Comparison of ENCODE assay signal across 18 cellular contexts in genomic region chr3:104988491-104988890, GRCh38.
DNase-seq lines count a peak whose midpoint lies in the region; ATAC-seq, FAIRE-seq and TF ChIP-seq lines count a peak whose summit lies in the region.
"Had no signal": no experiment of that assay in that cellular context is flagged by ENCODE, and none has a peak within 500 bp of the region (broad histone marks: within the 10 kb centered on the region; RNA-seq: fewer than 3 reads in every experiment).

No MANE protein-coding gene starts in this region.

- intact Hi-C loops in pancreas (cut with DNase I), result no loop called here

- TF ChIP-seq CTCF in epithelial cell of esophagus (IDR thresholded peaks at IDR 0.05; ENCODE audit: insufficient read depth, low read depth, low read length, missing control alignments), result no peak
- no peak for TF ChIP-seq CTCF in pancreas (IDR thresholded peaks at IDR 0.05)

- no peaks in the 10 kb centered on the region for H3K36me3 ChIP-seq in pancreas
- H3K36me3 ChIP-seq: BLaER1 treated with 17β-estradiol and CSF1 and Interleukin-3, amounts not matched to agents 10 nM and 100 nM; HAP-1 had no signal

- no peaks in the 10 kb centered on the region for H3K27me3 ChIP-seq in pancreas
- H3K27me3 ChIP-seq: BLaER1 treated with 17β-estradiol and CSF1 and Interleukin-3, amounts not matched to agents 10 nM and 100 nM had no signal

- H3K4me3 ChIP-seq in epithelial cell of esophagus (ENCODE audit: low read length) (no peak overlapping the region), pancreas (no peak overlapping the region)
- H3K4me3 ChIP-seq: BLaER1 treated with 17β-estradiol and CSF1 and Interleukin-3, amounts not matched to agents 10 nM and 100 nM; HAP-1; K562 had no signal

- H3K4me1 ChIP-seq in pancreas, result no peaks in the 10 kb centered on the region
- H3K4me1 ChIP-seq: BLaER1 treated with 17β-estradiol and CSF1 and Interleukin-3, amounts not matched to agents 10 nM and 100 nM; HAP-1 had no signal

- DNase-seq in EL (peak; percentile 26), M059J (ENCODE audit: low read depth) (peak; percentile 39), epithelial cell of esophagus (ENCODE audit: low read depth) (peak; percentile 59), kidney tubule cell (ENCODE audit: low spot score) (peak; percentile 2), pancreas (no peak), midbrain (lab: John Stamatoyannopoulos, UW) (no peak), ACHN (no peak), NCI-H2171 (lab: John Stamatoyannopoulos, UW) (no peak)
- DNase-seq: 8988T; Calu3; CD8-positive, alpha-beta T cell; DMS79 treated with DMSO at 0.1 percent for 48 hours; GDM1; IMR-90 had no signal

- no peak overlapping the region for H3K27ac ChIP-seq in pancreas
- H3K27ac ChIP-seq: BLaER1 treated with 17β-estradiol and CSF1 and Interleukin-3, amounts not matched to agents 10 nM and 100 nM had no signal

- H3K9me3 ChIP-seq in pancreas, result no peaks in the 10 kb centered on the region
- H3K9me3 ChIP-seq: BLaER1 treated with 17β-estradiol and CSF1 and Interleukin-3, amounts not matched to agents 10 nM and 100 nM; HAP-1 had no signal

- 79 to 89% methylated on average over 3 of the region's 3 CpGs for WGBS in pancreas, 2 donors

- FAIRE-seq in pancreas (lab: Jason Lieb, UNC), result no peak
- FAIRE-seq: HTR-8/SVneo, K562 had no signal

- ATAC-seq in pancreas, result no peak
- ATAC-seq: CD8-positive, alpha-beta T cell; K562 had no signal

- in situ Hi-C loops in ACHN (cut with HindIII; ENCODE audit: low pct_ligation_motif_present, low pct_unique_long_range_greater_than_20kb, low sequenced_read_pairs), result no loop called here

Comparison
In these comparisons a context has a peak if more than half of its experiments do, and no peak if none do; other contexts are left out.
1. DNase-seq: peak in EL (single experiment), M059J (single experiment), epithelial cell of esophagus (single experiment) and kidney tubule cell (single experiment); none in pancreas (0 of 6), midbrain (single experiment), ACHN (single experiment) and NCI-H2171 (single experiment).